Comparison of ENCODE assay signal across 16 cellular contexts in the genomic region with DNA sequence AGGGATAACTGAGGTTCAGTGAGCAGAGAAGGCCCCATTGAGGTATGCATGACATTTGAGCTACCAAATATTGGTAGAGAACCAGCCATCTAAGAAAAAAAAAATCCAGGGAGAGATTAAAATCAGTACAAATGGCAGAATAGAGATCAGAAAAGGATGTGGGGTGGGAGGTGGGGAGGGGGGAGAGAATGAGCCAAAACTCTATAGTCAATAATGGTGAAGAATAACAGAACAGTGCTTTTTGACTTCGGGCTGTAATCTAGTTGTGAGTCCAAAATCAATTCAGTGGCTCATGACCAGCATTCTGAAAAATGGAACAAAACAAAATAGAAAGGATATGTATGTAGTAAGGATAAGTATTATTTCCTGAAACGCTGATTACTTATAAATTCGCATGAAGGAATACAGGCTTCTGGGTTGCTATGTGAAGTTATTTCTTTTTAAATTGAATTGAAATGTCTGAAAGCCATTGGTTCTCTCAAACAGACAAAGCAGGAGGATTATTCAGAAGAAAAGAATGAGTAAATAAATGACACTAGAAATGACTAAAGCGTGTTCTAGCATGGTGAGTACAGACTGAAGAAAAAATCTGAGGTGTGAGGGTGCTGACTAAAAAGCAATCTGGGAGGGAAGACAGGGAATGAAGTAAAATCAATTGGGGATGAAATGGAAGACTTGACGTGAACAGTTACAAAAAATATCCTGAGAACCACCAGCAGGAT.
DNase-seq lines count a peak whose midpoint lies in the region; ATAC-seq and TF ChIP-seq lines count a peak whose summit lies in the region.
"Had no signal": no experiment of that assay in that cellular context is flagged by ENCODE, and none has a peak within 500 bp of the region (broad histone marks: within the 10 kb centered on the region; RNA-seq: fewer than 3 reads in every experiment).

No MANE protein-coding gene starts in this region.

- no peaks in the 10 kb centered on the region for H3K27me3 ChIP-seq in uterus

- TF ChIP-seq CTCF in activated CD8-positive, alpha-beta T cell treated with anti-CD3 and anti-CD28 coated beads for 36 hours (IDR thresholded peaks at IDR 0.05), result no peak
- TF ChIP-seq CTCF in epithelial cell of esophagus (IDR thresholded peaks at IDR 0.05; ENCODE audit: insufficient read depth, low read depth, low read length, missing control alignments), result no peak
- no peak for TF ChIP-seq CTCF in progenitor cell of endocrine pancreas (IDR thresholded peaks at IDR 0.05; ENCODE audit: unreplicated experiment)
- TF ChIP-seq CTCF in uterus (IDR thresholded peaks at IDR 0.05), result no peak

- H3K4me3 ChIP-seq in epithelial cell of esophagus (ENCODE audit: low read length) (no peak overlapping the region), uterus (no peak overlapping the region)
- H3K4me3 ChIP-seq: lower lobe of right lung had no signal

- POLR2A ChIA-PET in activated CD8-positive, alpha-beta T cell treated with anti-CD3 and anti-CD28 coated beads for 36 hours (lab: Charles Lee), result no interaction called here
- POLR2A ChIA-PET in activated CD8-positive, alpha-beta T cell treated with anti-CD3 and anti-CD28 coated beads, Interleukin-2, amount 10 ng/mL, durations not matched to agents 7 days and 5 days (lab: Charles Lee), result no interaction called here
- POLR2A ChIA-PET in naive thymus-derived CD8-positive, alpha-beta T cell (lab: Charles Lee), result no interaction called here

- H3K4me3 Mint-ChIP-seq in activated CD8-positive, alpha-beta T cell treated with anti-CD3 and anti-CD28 coated beads for 36 hours, result no peak overlapping the region
- H3K4me3 Mint-ChIP-seq in activated CD8-positive, alpha-beta T cell treated with anti-CD3 and anti-CD28 coated beads, Interleukin-2, amount 10 ng/mL, durations not matched to agents 7 days and 5 days, result no peak overlapping the region
- H3K4me3 Mint-ChIP-seq in progenitor cell of endocrine pancreas (ENCODE audit: low read depth), result no peak overlapping the region
- no peak overlapping the region for H3K4me3 Mint-ChIP-seq in naive thymus-derived CD8-positive, alpha-beta T cell

- H3K27ac ChIP-seq in uterus, result no peak overlapping the region
- H3K27ac ChIP-seq: lower lobe of right lung had no signal

- H3K27me3 Mint-ChIP-seq in activated CD8-positive, alpha-beta T cell treated with anti-CD3 and anti-CD28 coated beads for 36 hours, result no peaks in the 10 kb centered on the region
- H3K27me3 Mint-ChIP-seq in activated CD8-positive, alpha-beta T cell treated with anti-CD3 and anti-CD28 coated beads, Interleukin-2, amount 10 ng/mL, durations not matched to agents 7 days and 5 days (ENCODE audit: low read depth), result no peaks in the 10 kb centered on the region
- no peaks in the 10 kb centered on the region for H3K27me3 Mint-ChIP-seq in progenitor cell of endocrine pancreas
- H3K27me3 Mint-ChIP-seq in naive thymus-derived CD8-positive, alpha-beta T cell, result no peaks in the 10 kb centered on the region

- no peak for TF ChIP-seq POLR2A in uterus (IDR thresholded peaks at IDR 0.05)

- no peaks in the 10 kb centered on the region for H3K4me1 ChIP-seq in uterus
- H3K4me1 ChIP-seq: lower lobe of right lung had no signal

- ATAC-seq in activated CD8-positive, alpha-beta T cell treated with anti-CD3 and anti-CD28 coated beads for 36 hours, result no peak
- no peak for ATAC-seq in activated CD8-positive, alpha-beta T cell treated with anti-CD3 and anti-CD28 coated beads, Interleukin-2, amount 10 ng/mL, durations not matched to agents 7 days and 5 days
- no peak for ATAC-seq in naive thymus-derived CD8-positive, alpha-beta T cell
- ATAC-seq: lower lobe of right lung had no signal

- no peak for DNase-seq in activated CD8-positive, alpha-beta T cell treated with anti-CD3 and anti-CD28 coated beads for 36 hours
- no peak for DNase-seq in activated CD8-positive, alpha-beta T cell treated with anti-CD3 and anti-CD28 coated beads, Interleukin-2, amount 10 ng/mL, durations not matched to agents 7 days and 5 days
- DNase-seq in LHCN-M2 (ENCODE audit: low read depth) (peak; percentile 61), epithelial cell of esophagus (ENCODE audit: low read depth) (peak; percentile 81), progenitor cell of endocrine pancreas (ENCODE audit: low spot score, unreplicated experiment) (no peak), uterus (no peak), SK-N-DZ (ENCODE audit: low spot score) (no peak)
- DNase-seq in naive thymus-derived CD8-positive, alpha-beta T cell, result no peak
- DNase-seq: amygdala; DND-41; effector CD8-positive, alpha-beta T cell; lower lobe of right lung; NCI-H1105; NCI-H510A treated with DMSO at 0.1 percent for 48 hours; RPMI8226; T-helper 9 cell had no signal

- no peaks in the 10 kb centered on the region for H3K36me3 ChIP-seq in uterus

- no peaks in the 10 kb centered on the region for H3K9me3 ChIP-seq in uterus
- H3K9me3 ChIP-seq: lower lobe of right lung had no signal

- H3K4me1 Mint-ChIP-seq in activated CD8-positive, alpha-beta T cell treated with anti-CD3 and anti-CD28 coated beads for 36 hours (ENCODE audit: low read depth), result peaks cover 12% of the 10 kb centered on the region
- H3K4me1 Mint-ChIP-seq in activated CD8-positive, alpha-beta T cell treated with anti-CD3 and anti-CD28 coated beads, Interleukin-2, amount 10 ng/mL, durations not matched to agents 7 days and 5 days (ENCODE audit: low read depth), result peaks cover 3% of the 10 kb centered on the region
- H3K4me1 Mint-ChIP-seq in progenitor cell of endocrine pancreas (ENCODE audit: low read depth), result peaks cover 42% of the 10 kb centered on the region
- peaks cover 5 to 7% (median 6%) of the 10 kb centered on the region in 4 donors for H3K4me1 Mint-ChIP-seq in naive thymus-derived CD8-positive, alpha-beta T cell

- peak overlapping the region; percentile 44 for H3K27ac Mint-ChIP-seq in activated CD8-positive, alpha-beta T cell treated with anti-CD3 and anti-CD28 coated beads for 36 hours
- H3K27ac Mint-ChIP-seq in activated CD8-positive, alpha-beta T cell treated with anti-CD3 and anti-CD28 coated beads, Interleukin-2, amount 10 ng/mL, durations not matched to agents 7 days and 5 days, result no peak overlapping the region
- H3K27ac Mint-ChIP-seq in progenitor cell of endocrine pancreas, result peak overlapping the region; percentile 66
- H3K27ac Mint-ChIP-seq in naive thymus-derived CD8-positive, alpha-beta T cell, result peak overlapping the region in 2 of 10 donors; percentile 14 to 21

- intact Hi-C loops in activated CD8-positive, alpha-beta T cell treated with anti-CD3 and anti-CD28 coated beads for 36 hours (cut with micrococcal nuclease), result no loop called here
- intact Hi-C loops in uterus (cut with DNase I; ENCODE audit: low total_unique reads), result no loop called here

- CTCF ChIA-PET in activated CD8-positive, alpha-beta T cell treated with anti-CD3 and anti-CD28 coated beads for 36 hours (lab: Charles Lee), result no interaction called here
- CTCF ChIA-PET in activated CD8-positive, alpha-beta T cell treated with anti-CD3 and anti-CD28 coated beads, Interleukin-2, amount 10 ng/mL, durations not matched to agents 7 days and 5 days (lab: Charles Lee), result no interaction called here

- no peaks in the 10 kb centered on the region for H3K9me3 Mint-ChIP-seq in activated CD8-positive, alpha-beta T cell treated with anti-CD3 and anti-CD28 coated beads for 36 hours
- no peaks in the 10 kb centered on the region for H3K9me3 Mint-ChIP-seq in activated CD8-positive, alpha-beta T cell treated with anti-CD3 and anti-CD28 coated beads, Interleukin-2, amount 10 ng/mL, durations not matched to agents 7 days and 5 days (ENCODE audit: insufficient read depth)
- no peaks in the 10 kb centered on the region for H3K9me3 Mint-ChIP-seq in progenitor cell of endocrine pancreas (ENCODE audit: low read depth)
- H3K9me3 Mint-ChIP-seq in naive thymus-derived CD8-positive, alpha-beta T cell, result no peaks in the 10 kb centered on the region

- H3K36me3 Mint-ChIP-seq in activated CD8-positive, alpha-beta T cell treated with anti-CD3 and anti-CD28 coated beads for 36 hours (ENCODE audit: low read depth), result peaks cover 37% of the 10 kb centered on the region
- peaks cover 39% of the 10 kb centered on the region for H3K36me3 Mint-ChIP-seq in activated CD8-positive, alpha-beta T cell treated with anti-CD3 and anti-CD28 coated beads, Interleukin-2, amount 10 ng/mL, durations not matched to agents 7 days and 5 days (ENCODE audit: low read depth)
- H3K36me3 Mint-ChIP-seq in progenitor cell of endocrine pancreas (ENCODE audit: insufficient read depth), result peaks cover 11% of the 10 kb centered on the region
- peaks cover 8 to 54% (median 26%) of the 10 kb centered on the region in 3 donors for H3K36me3 Mint-ChIP-seq in naive thymus-derived CD8-positive, alpha-beta T cell

Comparison
In these comparisons a context has a peak if more than half of its experiments do, and no peak if none do; other contexts are left out.
1. DNase-seq: peak in LHCN-M2 (single experiment) and epithelial cell of esophagus (single experiment); none in activated CD8-positive, alpha-beta T cell treated with anti-CD3 and anti-CD28 coated beads for 36 hours (single experiment), activated CD8-positive, alpha-beta T cell treated with anti-CD3 and anti-CD28 coated beads, Interleukin-2, amount 10 ng/mL, durations not matched to agents 7 days and 5 days (single experiment), progenitor cell of endocrine pancreas (single experiment), naive thymus-derived CD8-positive, alpha-beta T cell (0 of 10), uterus (0 of 2) and SK-N-DZ (single experiment).